In the genomic region with DNA sequence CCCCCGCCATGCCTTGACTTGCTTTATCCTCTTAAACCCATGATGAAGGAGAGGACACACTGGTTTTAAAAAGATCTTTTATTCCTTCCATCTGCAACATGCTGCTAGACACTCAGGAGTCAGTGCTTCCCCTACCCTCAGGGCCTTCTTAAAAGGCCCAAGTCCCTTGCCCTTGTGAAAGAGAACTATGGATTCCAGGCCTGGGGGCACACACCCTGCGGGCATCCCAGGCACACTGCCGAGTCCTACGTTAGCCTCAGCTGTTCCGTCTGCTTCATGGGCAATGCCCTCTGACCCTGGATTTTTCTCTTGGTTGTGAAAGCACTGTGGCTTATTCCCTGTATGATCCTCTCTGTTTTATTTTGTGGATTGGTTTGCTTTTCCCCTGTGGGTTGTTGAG, we compare ENCODE assay signal across 29 cellular contexts. TPM values are rescaled to one million over a fixed set of nuclear protein-coding genes. Genes with fewer than 3 reads are reported as not detected.
"Had no signal": no experiment of that assay in that cellular context is flagged by ENCODE, and none has a peak within 500 bp of the region (broad histone marks: within the 10 kb centered on the region; RNA-seq: fewer than 3 reads in every experiment).

No MANE protein-coding gene starts in this region.

- H3K9me3 ChIP-seq: breast epithelium, gastroesophageal sphincter, left ventricle myocardium inferior, right atrium auricular region, thoracic aorta, upper lobe of left lung, vagina had no signal

- H3K27ac ChIP-seq: breast epithelium, gastroesophageal sphincter, hepatocyte, left ventricle myocardium inferior, right atrium auricular region, thoracic aorta, upper lobe of left lung, vagina had no signal

- H3K27me3 Mint-ChIP-seq: activated B cell treated with CpG ODN at 0.5 μM for 24 hours; activated CD8-positive, alpha-beta memory T cell treated with anti-CD3 and anti-CD28 coated beads, Interleukin-2, amount 10 ng/mL, durations not matched to agents 7 days and 5 days; activated naive CD4-positive, alpha-beta T cell treated with anti-CD3 and anti-CD28 coated beads, Interleukin-2, amount 50 U/mL, for 24 hours; naive B cell had no signal

- H3K4me3 Mint-ChIP-seq: activated B cell treated with CpG ODN at 0.5 μM for 24 hours; activated CD8-positive, alpha-beta memory T cell treated with anti-CD3 and anti-CD28 coated beads, Interleukin-2, amount 10 ng/mL, durations not matched to agents 7 days and 5 days; activated CD8-positive, alpha-beta T cell treated with anti-CD3 and anti-CD28 coated beads, Interleukin-2, amount 10 ng/mL, durations not matched to agents 7 days and 5 days; activated naive CD4-positive, alpha-beta T cell treated with anti-CD3 and anti-CD28 coated beads, Interleukin-2, amount 50 U/mL, for 24 hours had no signal

- DNase-seq: activated B cell treated with CpG ODN at 0.5 μM for 24 hours; activated CD4-positive, alpha-beta T cell treated with anti-CD3 and anti-CD28 coated beads, Interleukin-2, amount 50 U/mL, for 1 hour; activated CD8-positive, alpha-beta memory T cell treated with anti-CD3 and anti-CD28 coated beads, Interleukin-2, amount 10 ng/mL, durations not matched to agents 7 days and 5 days; activated CD8-positive, alpha-beta T cell treated with anti-CD3 and anti-CD28 coated beads, Interleukin-2, amount 10 ng/mL, durations not matched to agents 7 days and 5 days; activated effector memory CD4-positive, alpha-beta T cell treated with anti-CD3 and anti-CD28 coated beads, Interleukin-2, amount 50 U/mL, for 16 hours; dermis blood vessel endothelial cell; effector CD4-positive, alpha-beta T cell; erythroblast; islet precursor cell; left ventricle myocardium inferior; naive B cell; occipital lobe; stimulated activated CD4-positive, alpha-beta T cell treated with anti-CD3 and anti-CD28 coated beads, Interleukin-1b, Interleukin-23, amount 100 ng/mL, for 48 hours; stimulated activated CD4-positive, alpha-beta T cell treated with anti-CD3 and anti-CD28 coated beads, Interleukin-4, amount 100 ng/mL, for 4 hours; stimulated activated CD8-positive, alpha-beta memory T cell treated with anti-CD3 and anti-CD28 coated beads, Interleukin-4, amount 100 ng/mL, for 48 hours; stimulated activated naive CD4-positive, alpha-beta T cell; upper lobe of left lung had no signal

- H3K4me1 ChIP-seq: breast epithelium, gastroesophageal sphincter, left ventricle myocardium inferior, right atrium auricular region, vagina had no signal

- H3K9me3 Mint-ChIP-seq: activated B cell treated with CpG ODN at 0.5 μM for 24 hours; activated naive CD4-positive, alpha-beta T cell treated with anti-CD3 and anti-CD28 coated beads, Interleukin-2, amount 50 U/mL, for 24 hours; naive B cell had no signal

- H3K27me3 ChIP-seq: breast epithelium, gastroesophageal sphincter, hepatocyte, right atrium auricular region, upper lobe of left lung, vagina had no signal

- H3K36me3 ChIP-seq: breast epithelium had no signal

- H3K4me1 Mint-ChIP-seq: activated B cell treated with CpG ODN at 0.5 μM for 24 hours; activated CD8-positive, alpha-beta memory T cell treated with anti-CD3 and anti-CD28 coated beads, Interleukin-2, amount 10 ng/mL, durations not matched to agents 7 days and 5 days; activated naive CD4-positive, alpha-beta T cell treated with anti-CD3 and anti-CD28 coated beads, Interleukin-2, amount 50 U/mL, for 24 hours had no signal

- H3K27ac Mint-ChIP-seq: activated B cell treated with CpG ODN at 0.5 μM for 24 hours; activated CD8-positive, alpha-beta memory T cell treated with anti-CD3 and anti-CD28 coated beads, Interleukin-2, amount 10 ng/mL, durations not matched to agents 7 days and 5 days; activated CD8-positive, alpha-beta T cell treated with anti-CD3 and anti-CD28 coated beads, Interleukin-2, amount 10 ng/mL, durations not matched to agents 7 days and 5 days had no signal

- H3K4me3 ChIP-seq: breast epithelium, gastroesophageal sphincter, hepatocyte, left ventricle myocardium inferior, lung, right atrium auricular region, smooth muscle cell, thoracic aorta, upper lobe of left lung, vagina had no signal

- ATAC-seq: activated CD8-positive, alpha-beta memory T cell treated with anti-CD3 and anti-CD28 coated beads, Interleukin-2, amount 10 ng/mL, durations not matched to agents 7 days and 5 days; activated CD8-positive, alpha-beta T cell treated with anti-CD3 and anti-CD28 coated beads, Interleukin-2, amount 10 ng/mL, durations not matched to agents 7 days and 5 days; gastroesophageal sphincter had no signal

RNA-seq across cellular contexts. Expression of a gene that starts 44.7 kb away (rescaled TPM):
- total RNA-seq: dermis blood vessel endothelial cell, left ventricle myocardium inferior, right atrium auricular region, thoracic aorta had no signal

RNA-seq across cellular contexts. Expression of a gene that starts 58.4 kb away (rescaled TPM):
- total RNA-seq: activated B cell treated with CpG ODN at 0.5 μM for 24 hours; activated CD8-positive, alpha-beta memory T cell treated with anti-CD3 and anti-CD28 coated beads, Interleukin-2, amount 10 ng/mL, durations not matched to agents 7 days and 5 days; activated CD8-positive, alpha-beta T cell treated with anti-CD3 and anti-CD28 coated beads, Interleukin-2, amount 10 ng/mL, durations not matched to agents 7 days and 5 days; dermis blood vessel endothelial cell; left ventricle myocardium inferior; pulmonary artery endothelial cell; T-helper 2 cell treated with Interferon-gamma antibody and Interleukin-4, amounts not matched to agents 100 ng/mL and 5 ng/mL, for 36 hours had no signal
- polyA plus RNA-seq: fibroblast of lung had no signal
